Comparison of ENCODE assay signal across 8 cellular contexts in the genomic region with DNA sequence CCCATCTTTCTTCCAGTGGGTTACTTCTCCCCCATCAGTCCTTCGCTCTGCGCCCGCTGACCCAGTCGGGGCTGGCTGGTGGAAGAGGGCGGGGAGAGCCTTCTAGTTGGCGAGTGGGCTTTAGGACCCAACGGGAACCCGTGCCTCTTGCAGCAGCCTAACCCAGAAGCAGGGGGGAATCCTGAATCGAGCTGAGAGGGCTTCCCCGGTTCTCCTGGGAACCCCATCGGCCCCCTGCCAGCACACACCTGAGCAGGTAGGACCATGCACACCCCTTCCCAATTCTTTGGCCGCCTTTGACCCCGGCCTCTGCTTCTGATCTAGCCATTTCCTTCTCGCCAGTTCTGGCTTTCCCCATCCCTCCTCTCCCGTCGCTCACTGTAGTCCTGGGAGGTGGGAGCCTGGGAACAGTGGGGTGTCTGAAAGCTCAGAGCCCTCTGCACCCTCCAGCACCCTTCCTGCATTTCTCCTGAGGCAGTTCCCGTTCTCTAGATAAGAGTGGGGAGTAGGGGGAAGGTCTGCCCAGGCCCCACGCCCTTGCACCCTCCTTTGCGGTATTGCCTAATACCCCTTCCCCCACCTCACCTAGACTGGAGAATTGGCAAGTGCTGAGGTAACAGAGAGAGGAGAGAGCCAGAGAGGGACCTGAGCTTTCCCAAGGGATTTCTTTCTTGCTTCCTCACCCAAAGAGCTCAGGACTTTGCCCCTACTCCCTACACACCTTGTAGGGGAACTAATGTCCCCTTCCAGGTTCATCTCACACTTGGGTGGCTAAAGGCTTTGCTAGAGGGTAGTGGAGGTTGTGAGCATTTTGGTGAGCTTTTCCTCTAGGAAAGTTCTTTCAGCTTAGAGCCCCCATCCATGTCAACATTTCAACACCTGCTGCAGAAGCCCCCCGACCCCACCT. TPM values are rescaled to one million over a fixed set of nuclear protein-coding genes. Genes with fewer than 3 reads are reported as not detected.
DNase-seq lines count a peak whose midpoint lies in the region; ATAC-seq and TF ChIP-seq lines count a peak whose summit lies in the region.

A gene (plus strand): TSS at position 150 of the 907 bp plus-strand sequence. CDS start 22,039 bp downstream, outside the sequence.

- H3K27ac Mint-ChIP-seq in activated naive CD4-positive, alpha-beta T cell treated with anti-CD3 and anti-CD28 coated beads for 36 hours, result no peak within 1 kb of the TSS
- H3K27ac Mint-ChIP-seq in type B pancreatic cell, result no peak within 1 kb of the TSS

- H3K27me3 ChIP-seq in SJSA1 (replicated peaks), result no peaks in the 10 kb centered on the region

- H3K4me1 ChIP-seq in SJSA1 (replicated peaks), result peaks cover 98% of the 10 kb centered on the region
- peaks cover 54% of the 10 kb centered on the region for H3K4me1 ChIP-seq in mucosa of descending colon (ENCODE audit: low read depth)

- peaks cover 19% of the 10 kb centered on the region for H3K4me1 Mint-ChIP-seq in activated naive CD4-positive, alpha-beta T cell treated with anti-CD3 and anti-CD28 coated beads for 36 hours (ENCODE audit: low read depth)
- peaks cover 39% of the 10 kb centered on the region for H3K4me1 Mint-ChIP-seq in type B pancreatic cell (ENCODE audit: unreplicated experiment)

- ATAC-seq in mucosa of descending colon (peak; percentile 69), HG03571 (IDR thresholded peaks at IDR 0.05; ENCODE audit: unreplicated experiment) (no peak)

- H3K36me3 Mint-ChIP-seq in activated naive CD4-positive, alpha-beta T cell treated with anti-CD3 and anti-CD28 coated beads for 36 hours (ENCODE audit: low read depth), result no peaks in the 10 kb centered on the region
- no peaks in the 10 kb centered on the region for H3K36me3 Mint-ChIP-seq in type B pancreatic cell

- intact Hi-C loops in activated naive CD4-positive, alpha-beta T cell treated with anti-CD3 and anti-CD28 coated beads for 36 hours (cut with micrococcal nuclease), result no loop called here
- intact Hi-C loops in mucosa of descending colon (cut with DNase I, micrococcal nuclease), result loop anchor here in 1 of 2 donors (10.0 kb wide), 1 partner anchor 106 kb away; a partner anchor contains a TSS

- CTCF ChIA-PET in activated naive CD4-positive, alpha-beta T cell treated with anti-CD3 and anti-CD28 coated beads for 36 hours (lab: Charles Lee), result interaction anchor here (0.6 to 1.2 kb wide), 2 partner anchors 13 to 45 kb away, joined by 3 read pairs; no protein-coding TSS in a partner anchor

- no peak for DNase-seq in activated naive CD4-positive, alpha-beta T cell treated with anti-CD3 and anti-CD28 coated beads for 36 hours
- DNase-seq in activated naive CD4-positive, alpha-beta T cell (lab: John Stamatoyannopoulos, UW), result no peak
- DNase-seq in SJSA1 (ENCODE audit: low read depth in 1 of 2, low spot score in 2 of 2) (no peak), mucosa of descending colon (peak; percentile 69 to 83 (median 76)), type B pancreatic cell (ENCODE audit: extremely low spot score, unreplicated experiment) (no peak), activated gamma-delta T cell (lab: John Stamatoyannopoulos, UW) (no peak)

- H3K27me3 Mint-ChIP-seq in activated naive CD4-positive, alpha-beta T cell treated with anti-CD3 and anti-CD28 coated beads for 36 hours (ENCODE audit: low read depth), result no peaks in the 10 kb centered on the region
- H3K27me3 Mint-ChIP-seq in type B pancreatic cell, result no peaks in the 10 kb centered on the region

- H3K36me3 ChIP-seq in SJSA1 (no peaks in the 10 kb centered on the region), mucosa of descending colon (ENCODE audit: low read depth) (no peaks in the 10 kb centered on the region)

- no peak within 1 kb of the TSS for H3K4me3 Mint-ChIP-seq in activated naive CD4-positive, alpha-beta T cell treated with anti-CD3 and anti-CD28 coated beads for 36 hours
- no peak within 1 kb of the TSS for H3K4me3 Mint-ChIP-seq in type B pancreatic cell

- H3K27ac ChIP-seq in SJSA1, result no peak within 1 kb of the TSS

- no peaks in the 10 kb centered on the region for H3K9me3 Mint-ChIP-seq in activated naive CD4-positive, alpha-beta T cell treated with anti-CD3 and anti-CD28 coated beads for 36 hours
- H3K9me3 Mint-ChIP-seq in type B pancreatic cell, result no peaks in the 10 kb centered on the region

- no peak within 1 kb of the TSS for H3K4me3 ChIP-seq in SJSA1
- H3K4me3 ChIP-seq in mucosa of descending colon, result peak within 1 kb of the TSS; percentile 9

- TF ChIP-seq CTCF in mucosa of descending colon (IDR thresholded peaks at IDR 0.05), result no peak
- no peak for TF ChIP-seq CTCF in type B pancreatic cell (conservative IDR thresholded peaks at IDR 0.05)

- H3K9me3 ChIP-seq in SJSA1 (replicated peaks) (no peaks in the 10 kb centered on the region), mucosa of descending colon (no peaks in the 10 kb centered on the region)

- in situ Hi-C loops in endometrial microvascular endothelial cells (cut with HindIII; ENCODE audit: inconsistent ontology term, low pct_unique_long_range_greater_than_20kb, low sequenced_read_pairs), result no loop called here

RNA-seq across cellular contexts. Expression of the gene that starts here (rescaled TPM):
- 10 to 100 TPM; 16.9 to 18.5 TPM for total RNA-seq in activated naive CD4-positive, alpha-beta T cell treated with anti-CD3 and anti-CD28 coated beads for 36 hours
- total RNA-seq in SJSA1 (2014; rRNA removed; shearing (Covaris generic)), result 30.7 and 38.5 TPM in 2 replicates
- total RNA-seq in endometrial microvascular endothelial cells (ENCODE audit: inconsistent ontology term), result 32.1 TPM
- total RNA-seq in mucosa of descending colon, result 10 to 100 TPM; 42.2 to 51.2 (median 49.6) TPM
- 23.8 and 34.3 TPM in 2 replicates for total RNA-seq in type B pancreatic cell (ENCODE audit: low replicate concordance)

Comparison
In these comparisons a context has a peak if more than half of its experiments do, and no peak if none do; other contexts are left out.
1. DNase-seq: peak in mucosa of descending colon (3 of 3); none in activated naive CD4-positive, alpha-beta T cell treated with anti-CD3 and anti-CD28 coated beads for 36 hours (single experiment), activated naive CD4-positive, alpha-beta T cell (0 of 4), SJSA1 (0 of 2), type B pancreatic cell (single experiment) and activated gamma-delta T cell (single experiment).